Comparison of ENCODE assay signal across 7 cellular contexts in genomic region chr15:49164865-49165264, GRCh38.
"Had no signal": no experiment of that assay in that cellular context is flagged by ENCODE, and none has a peak within 500 bp of the region (broad histone marks: within the 10 kb centered on the region; RNA-seq: fewer than 3 reads in every experiment).

No MANE protein-coding gene starts in this region.

- ATAC-seq: HepG2 had no signal

- H3K4me2 ChIP-seq: KMS-11 had no signal

- FAIRE-seq: HepG2, HTR-8/SVneo had no signal

- DNase-seq: IMR-90, KBM-7, KG1 had no signal

- H3K9ac ChIP-seq: KMS-11 had no signal

- H3K27ac ChIP-seq: HL-60, KMS-11 had no signal
